8 cellular contexts compared by ENCODE assay signal in the genomic region with DNA sequence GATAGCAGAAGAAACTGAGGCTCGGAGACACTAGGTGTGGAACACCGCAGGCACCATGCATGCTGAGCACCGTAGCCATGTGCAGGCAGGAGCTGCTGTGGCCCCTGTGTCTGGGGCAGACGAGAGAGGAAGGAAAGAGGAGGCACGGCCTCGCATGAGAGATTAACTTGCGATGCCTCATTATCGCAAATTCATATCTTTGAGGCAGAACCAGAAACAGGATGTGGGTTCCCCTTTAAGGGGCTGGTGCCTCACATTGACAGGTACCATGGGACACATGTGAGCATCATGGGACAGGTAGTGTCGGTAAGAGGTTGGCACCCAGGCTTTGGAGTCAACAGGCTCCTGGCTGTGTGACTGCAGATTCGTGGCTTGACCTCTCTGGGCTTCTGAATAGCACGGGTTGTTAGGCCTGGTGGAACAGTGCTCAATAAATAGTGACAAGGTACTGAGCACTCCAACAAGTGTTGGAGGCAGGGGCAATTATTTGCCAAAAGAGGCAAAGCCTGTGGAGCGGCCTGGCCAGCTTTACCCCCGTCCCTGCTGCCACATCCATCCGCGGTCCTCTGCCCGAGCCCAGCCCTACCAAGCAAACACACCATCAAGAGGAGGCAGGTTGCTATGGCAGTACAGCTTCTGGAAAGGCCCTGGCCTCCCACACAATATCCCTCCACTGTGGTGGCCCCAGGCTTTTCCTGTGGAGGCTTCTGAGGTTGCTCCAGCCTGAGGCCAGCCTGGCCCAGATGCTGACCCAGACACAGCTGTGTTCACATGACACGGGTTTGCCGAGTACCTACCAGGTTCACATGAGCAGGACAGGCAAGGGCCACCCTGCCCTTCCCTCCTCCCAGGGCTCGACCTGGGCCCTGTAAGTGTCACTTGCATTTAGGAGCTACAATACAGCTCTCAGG. TPM values are rescaled to one million over a fixed set of nuclear protein-coding genes. Genes with fewer than 3 reads are reported as not detected.
DNase-seq lines count a peak whose midpoint lies in the region; ATAC-seq, FAIRE-seq and TF ChIP-seq lines count a peak whose summit lies in the region.

No MANE protein-coding gene starts in this region.

- H3K79me2 ChIP-seq in endothelial cell of umbilical vein (ENCODE audit: control insufficient read depth, insufficient read depth, low read length), result no peaks in the 10 kb centered on the region

- TF ChIP-seq POLR2A in endothelial cell of umbilical vein (IDR thresholded peaks at IDR 0.05; ENCODE audit: low read depth, low read length), result no peak

- dilution Hi-C loops in endothelial cell of umbilical vein (cut with MboI; ENCODE audit: extremely low pct_ligation_motif_present, low sequenced_read_pairs), result no loop called here

- peak overlapping the region; percentile 25 to 48 for H3K4me3 ChIP-seq in CD4-positive, alpha-beta memory T cell (ENCODE audit: low read length in 2 of 2)
- H3K4me3 ChIP-seq in endothelial cell of umbilical vein (replicated peaks in 1 of 3; ENCODE audit: insufficient read depth in 1 of 3, low read depth in 1 of 3, low read length in 3 of 3), result no peak overlapping the region
- H3K4me3 ChIP-seq in ascending aorta, result no peak overlapping the region

- TF ChIP-seq CTCF in endothelial cell of umbilical vein (IDR thresholded peaks at IDR 0.05; ENCODE audit: extremely low read depth in 1 of 2, insufficient read depth in 1 of 2, low read depth in 1 of 2, low read length in 2 of 2) (no peak), ascending aorta (IDR thresholded peaks at IDR 0.05) (no peak)

- no peak for FAIRE-seq in endothelial cell of umbilical vein (lab: Jason Lieb, UNC)

- H3K36me3 ChIP-seq in CD4-positive, alpha-beta memory T cell (ENCODE audit: insufficient read depth, low read length), result no peaks in the 10 kb centered on the region
- H3K36me3 ChIP-seq in endothelial cell of umbilical vein (ENCODE audit: control insufficient read depth in 2 of 2, extremely low read depth in 1 of 2, insufficient read depth in 2 of 2, low read length in 2 of 2) (no peaks in the 10 kb centered on the region), ascending aorta (no peaks in the 10 kb centered on the region)

- peak overlapping the region; percentile 74 to 89 (median 82) for H3K4me3 Mint-ChIP-seq in CD4-positive, alpha-beta memory T cell

- POLR2A ChIA-PET in CD4-positive, alpha-beta memory T cell (lab: Charles Lee; ENCODE audit: partially characterized antibody), result interaction anchor here (0.7 to 21.7 kb wide), 22 partner anchors 8 to 134 kb away, joined by 3 to 1317 read pairs (median 8); a partner anchor contains a TSS
- POLR2A ChIA-PET in endothelial cell of umbilical vein (lab: Charles Lee), result no interaction called here

- H4K20me1 ChIP-seq in endothelial cell of umbilical vein (replicated peaks; ENCODE audit: control insufficient read depth, extremely low read depth, insufficient read depth, low read length), result no peaks in the 10 kb centered on the region

- no peaks in the 10 kb centered on the region for H3K27me3 Mint-ChIP-seq in CD4-positive, alpha-beta memory T cell

- H3K9ac ChIP-seq in endothelial cell of umbilical vein (replicated peaks; ENCODE audit: extremely low read depth, insufficient read depth, low read length), result no peak overlapping the region

- peaks cover 0 to 4% (median 0%) of the 10 kb centered on the region in 8 donors for H3K9me3 Mint-ChIP-seq in CD4-positive, alpha-beta memory T cell

- H3K4me2 ChIP-seq in endothelial cell of umbilical vein (ENCODE audit: insufficient read depth, low read length), result no peak overlapping the region

- BruUV-seq in endothelial cell of umbilical vein (replicated peaks; lab: Mats Ljungman, UMichigan), result no TSS peak

- peak overlapping the region; percentile 98 to 100 (median 99) for H3K27ac Mint-ChIP-seq in CD4-positive, alpha-beta memory T cell

- no peaks in the 10 kb centered on the region for H3K9me3 ChIP-seq in CD4-positive, alpha-beta memory T cell (ENCODE audit: control insufficient read depth in 1 of 2, low read length in 2 of 2)
- H3K9me3 ChIP-seq in endothelial cell of umbilical vein (replicated peaks; ENCODE audit: control insufficient read depth, insufficient read depth, low read length), result no peaks in the 10 kb centered on the region
- H3K9me3 ChIP-seq in ascending aorta, result no peaks in the 10 kb centered on the region

- peak; percentile 89 to 96 (median 93) for DNase-seq in CD4-positive, alpha-beta memory T cell
- peak; percentile 33 to 51 for DNase-seq in activated CD4-positive, alpha-beta T cell treated with anti-CD3 and anti-CD28 coated beads for 24 hours (ENCODE audit: low read depth in 2 of 2)
- DNase-seq in endothelial cell of umbilical vein (ENCODE audit: low read depth, low spot score) (peak; percentile 11), RPMI8226 (no peak), ascending aorta (ENCODE audit: low spot score in 2 of 2) (no peak), NCI-H187 treated with DMSO at 0.1 percent for 48 hours (lab: John Stamatoyannopoulos, UW) (no peak)
- DNase-seq in stimulated activated CD4-positive, alpha-beta T cell treated with anti-CD3 and anti-CD28 coated beads, TNF-alpha, amount 100 ng/mL, for 4 hours (ENCODE audit: low read depth in 3 of 3), result peak in 2 of 3 experiments; percentile 50 to 70

- peaks cover 0 to 2% of the 10 kb centered on the region in 2 donors for H3K36me3 Mint-ChIP-seq in CD4-positive, alpha-beta memory T cell

- H3K27ac ChIP-seq in CD4-positive, alpha-beta memory T cell (ENCODE audit: low read depth, low read length), result peak overlapping the region; percentile 80
- H3K27ac ChIP-seq in endothelial cell of umbilical vein (ENCODE audit: insufficient read depth, low read depth, low read length) (peak overlapping the region; percentile 13), ascending aorta (no peak overlapping the region)

- H3K4me1 Mint-ChIP-seq in CD4-positive, alpha-beta memory T cell, result peaks cover 54 to 94% (median 78%) of the 10 kb centered on the region in 4 donors

- intact Hi-C loops in CD4-positive, alpha-beta memory T cell (cut with micrococcal nuclease), result loop anchor here (1.0 to 2.0 kb wide), 4 partner anchors 19 to 72 kb away; a partner anchor contains a TSS
- intact Hi-C loops in endothelial cell of umbilical vein (cut with micrococcal nuclease) (loop anchor here (2.0 kb wide), 2 partner anchors 20 to 84 kb away; no protein-coding TSS in a partner anchor), ascending aorta (cut with DNase I) (no loop called here)

- no peaks in the 10 kb centered on the region for H3K27me3 ChIP-seq in CD4-positive, alpha-beta memory T cell (ENCODE audit: insufficient read depth, low read length)
- no peaks in the 10 kb centered on the region for H3K27me3 ChIP-seq in endothelial cell of umbilical vein (ENCODE audit: control insufficient read depth in 2 of 2, insufficient read depth in 2 of 2, low read length in 2 of 2)
- H3K27me3 ChIP-seq in ascending aorta, result no peaks in the 10 kb centered on the region

- no peaks in the 10 kb centered on the region for H3K9me1 ChIP-seq in endothelial cell of umbilical vein (replicated peaks; ENCODE audit: control insufficient read depth, extremely low read depth, insufficient read depth, low read length)

- H2AFZ ChIP-seq in endothelial cell of umbilical vein (ENCODE audit: low read depth, low read length), result peak overlapping the region; percentile 35

- ATAC-seq in HG02885 (IDR thresholded peaks at IDR 0.05; ENCODE audit: poor library complexity, unreplicated experiment), result peak; percentile 35

- peaks cover 100% of the 10 kb centered on the region for H3K4me1 ChIP-seq in CD4-positive, alpha-beta memory T cell (ENCODE audit: insufficient read depth, low read length)
- peaks cover 13% of the 10 kb centered on the region for H3K4me1 ChIP-seq in endothelial cell of umbilical vein (ENCODE audit: control insufficient read depth, extremely low read depth, insufficient read depth, low read length)
- no peaks in the 10 kb centered on the region for H3K4me1 ChIP-seq in ascending aorta

- CTCF ChIA-PET in CD4-positive, alpha-beta memory T cell (lab: Charles Lee; ENCODE audit: partially characterized antibody), result interaction anchor here (1.2 to 3.7 kb wide), 17 partner anchors 8 to 89 kb away, joined by 3 to 37 read pairs (median 7); a partner anchor contains a TSS
- CTCF ChIA-PET in endothelial cell of umbilical vein (lab: Charles Lee), result interaction anchor here (1.2 to 3.6 kb wide), 6 partner anchors 9 to 83 kb away, joined by 3 to 35 read pairs (median 5); a partner anchor contains a TSS

RNA-seq across cellular contexts. Expression of a gene that starts 40.6 kb away (rescaled TPM):
- total RNA-seq in CD4-positive, alpha-beta memory T cell, result 10 to 100 TPM; 13.3 to 13.8 TPM
- polyA plus RNA-seq in CD4-positive, alpha-beta memory T cell, result 10 to 100 TPM; 11.3 to 15.2 TPM
- total RNA-seq in endothelial cell of umbilical vein (8.2 and 9.7 TPM in 2 replicates), ascending aorta (48.2 TPM)
- polyA plus RNA-seq in endothelial cell of umbilical vein, result 9.7 and 10.1 TPM in 2 replicates
- 9.4 and 9.5 TPM in 2 replicates for polyA plus RNA-seq in endothelial cell of umbilical vein (2011; cell fraction: cytosol; rRNA removed)
- polyA plus RNA-seq in endothelial cell of umbilical vein (2011; cell fraction: nucleus; rRNA removed), result 4.4 and 4.6 TPM in 2 replicates
- polyA plus RNA-seq in endothelial cell of umbilical vein (2012), result 6.4 and 9.3 TPM in 2 replicates
- 7.5 and 9.8 TPM in 2 replicates for polyA minus RNA-seq in endothelial cell of umbilical vein
- 19.3 TPM for polyA minus RNA-seq in endothelial cell of umbilical vein (2011; cell fraction: cytosol; rRNA and poly(A)+ RNA removed)
- polyA minus RNA-seq in endothelial cell of umbilical vein (2011; cell fraction: nucleus; rRNA and poly(A)+ RNA removed), result 2.0 and 3.7 TPM in 2 replicates

RNA-seq across cellular contexts. Expression of a gene that starts 41.5 kb away (rescaled TPM):
- 10 to 100 TPM; 22.0 to 26.9 TPM for total RNA-seq in CD4-positive, alpha-beta memory T cell
- 10 to 100 TPM; 13.4 to 17.6 TPM for polyA plus RNA-seq in CD4-positive, alpha-beta memory T cell
- total RNA-seq in endothelial cell of umbilical vein (20.1 and 20.2 TPM in 2 replicates), ascending aorta (27.4 TPM)
- polyA plus RNA-seq in endothelial cell of umbilical vein, result 14.2 and 18.1 TPM in 2 replicates
- 17.3 and 21.7 TPM in 2 replicates for polyA plus RNA-seq in endothelial cell of umbilical vein (2011; cell fraction: cytosol; rRNA removed)
- polyA plus RNA-seq in endothelial cell of umbilical vein (2011; cell fraction: nucleus; rRNA removed), result 54.4 and 63.0 TPM in 2 replicates
- 11.9 and 22.6 TPM in 2 replicates for polyA plus RNA-seq in endothelial cell of umbilical vein (2012)
- polyA minus RNA-seq in endothelial cell of umbilical vein, result 16.6 and 17.6 TPM in 2 replicates
- polyA minus RNA-seq in endothelial cell of umbilical vein (2011; cell fraction: cytosol; rRNA and poly(A)+ RNA removed), result 20.1 TPM
- polyA minus RNA-seq in endothelial cell of umbilical vein (2011; cell fraction: nucleus; rRNA and poly(A)+ RNA removed), result 24.4 and 32.2 TPM in 2 replicates

RNA-seq across cellular contexts. Expression of a gene that starts 45.7 kb away (rescaled TPM):
- total RNA-seq in CD4-positive, alpha-beta memory T cell, result 100 to 1,000 TPM; 516 to 550 TPM
- 100 to 1,000 TPM in 1 of 2 donors, 10 to 100 TPM in 1; 95.4 to 205 TPM for polyA plus RNA-seq in CD4-positive, alpha-beta memory T cell
- total RNA-seq in endothelial cell of umbilical vein (16.4 and 19.0 TPM in 2 replicates), ascending aorta (32.8 TPM)
- 8.4 and 13.5 TPM in 2 replicates for polyA plus RNA-seq in endothelial cell of umbilical vein
- polyA plus RNA-seq in endothelial cell of umbilical vein (2011; cell fraction: cytosol; rRNA removed), result 13.6 and 15.5 TPM in 2 replicates
- polyA plus RNA-seq in endothelial cell of umbilical vein (2011; cell fraction: nucleus; rRNA removed), result 15.1 and 16.4 TPM in 2 replicates
- 10.7 and 14.9 TPM in 2 replicates for polyA plus RNA-seq in endothelial cell of umbilical vein (2012)
- 4.3 and 4.4 TPM in 2 replicates for polyA minus RNA-seq in endothelial cell of umbilical vein
- polyA minus RNA-seq in endothelial cell of umbilical vein (2011; cell fraction: cytosol; rRNA and poly(A)+ RNA removed), result 8.4 TPM
- polyA minus RNA-seq in endothelial cell of umbilical vein (2011; cell fraction: nucleus; rRNA and poly(A)+ RNA removed), result 3.9 and 5.3 TPM in 2 replicates

Comparison
In these comparisons a context has a peak if more than half of its experiments do, and no peak if none do; other contexts are left out.
1. DNase-seq: peak in CD4-positive, alpha-beta memory T cell (5 of 5), activated CD4-positive, alpha-beta T cell treated with anti-CD3 and anti-CD28 coated beads for 24 hours (2 of 2), endothelial cell of umbilical vein (single experiment) and stimulated activated CD4-positive, alpha-beta T cell treated with anti-CD3 and anti-CD28 coated beads, TNF-alpha, amount 100 ng/mL, for 4 hours (2 of 3); none in RPMI8226 (single experiment), ascending aorta (0 of 2) and NCI-H187 treated with DMSO at 0.1 percent for 48 hours (single experiment).
2. H3K27ac ChIP-seq: peak in CD4-positive, alpha-beta memory T cell (single experiment) and endothelial cell of umbilical vein (single experiment); none in ascending aorta (0 of 2).
3. H3K4me3 ChIP-seq: peak in CD4-positive, alpha-beta memory T cell (2 of 2); none in endothelial cell of umbilical vein (0 of 3) and ascending aorta (0 of 2).
4. RNA of a gene that starts 45.7 kb away (total RNA-seq): 516 to 550 TPM in CD4-positive, alpha-beta memory T cell; 32.8 TPM in ascending aorta (single experiment) and 16.4 to 19.0 TPM in endothelial cell of umbilical vein; every median in the first group is over 10 times any median in the second.